Comparison of ENCODE assay signal across 14 cellular contexts in the genomic region with DNA sequence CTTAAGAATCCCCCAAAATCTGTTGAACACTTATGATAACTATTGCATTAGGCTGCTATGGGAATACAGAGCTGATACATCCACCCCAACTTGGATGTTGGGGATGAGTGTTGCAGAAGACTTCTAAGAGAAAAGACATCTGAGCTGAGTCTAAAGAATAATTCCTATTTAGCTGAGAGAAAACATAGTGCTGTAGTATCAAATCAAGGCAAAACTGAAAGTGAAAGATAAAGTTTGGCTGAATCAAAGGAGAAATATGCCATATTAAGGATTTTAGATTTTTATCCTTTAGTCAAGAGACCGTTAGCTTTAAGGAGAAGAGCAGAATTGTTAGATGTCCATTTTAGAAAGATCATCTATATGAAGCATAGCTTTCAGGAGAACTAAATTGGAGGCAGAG.
"Had no signal": no experiment of that assay in that cellular context is flagged by ENCODE, and none has a peak within 500 bp of the region (broad histone marks: within the 10 kb centered on the region; RNA-seq: fewer than 3 reads in every experiment).

No MANE protein-coding gene starts in this region.

- H3K27me3 Mint-ChIP-seq: activated naive CD8-positive, alpha-beta T cell; activated T-cell treated with anti-CD3 and anti-CD28 coated beads, Interleukin-2, amount 50 U/mL, for 24 hours; naive B cell; stimulated activated naive B cell treated with anti-CD40 and anti-IgM and Interleukin-4, amounts not matched to agents 10 μg/mL and 1 μg/mL and 100 μg/mL, for 72 hours had no signal

- H3K27me3 ChIP-seq: esophagus muscularis mucosa, gastrocnemius medialis, transverse colon had no signal

- H3K27ac Mint-ChIP-seq: activated naive CD8-positive, alpha-beta T cell; activated T-cell treated with anti-CD3 and anti-CD28 coated beads, Interleukin-2, amount 50 U/mL, for 24 hours; naive B cell; stimulated activated naive B cell treated with anti-CD40 and anti-IgM and Interleukin-4, amounts not matched to agents 10 μg/mL and 1 μg/mL and 100 μg/mL, for 72 hours had no signal

- H3K4me1 ChIP-seq: esophagus muscularis mucosa, gastrocnemius medialis, transverse colon had no signal

- H3K36me3 ChIP-seq: esophagus muscularis mucosa, gastrocnemius medialis, transverse colon had no signal

- H3K27ac ChIP-seq: esophagus muscularis mucosa, gastrocnemius medialis, transverse colon had no signal

- DNase-seq: activated CD4-positive, alpha-beta T cell treated with anti-CD3 and anti-CD28 coated beads, Interleukin-2, amount 50 U/mL, for 4 hours; activated CD4-positive, CD25-positive, alpha-beta regulatory T cell treated with anti-CD3 and anti-CD28 coated beads, Interleukin-2, amount 50 U/mL, for 72 hours; activated effector memory CD4-positive, alpha-beta T cell treated with anti-CD3 and anti-CD28 coated beads, Interleukin-2, amount 50 U/mL, for 16 hours; activated T-cell treated with anti-CD3 and anti-CD28 coated beads, Interleukin-2, amount 50 U/mL, for 24 hours; gastrocnemius medialis; midbrain; naive B cell; stimulated activated CD4-positive, alpha-beta T cell treated with anti-CD3 and anti-CD28 coated beads, Interleukin-2, amount 100 ng/mL, for 24 hours; stimulated activated naive B cell treated with anti-CD40 and anti-IgM and Interleukin-4, amounts not matched to agents 10 μg/mL and 1 μg/mL and 100 μg/mL, for 72 hours; T-helper 9 cell; transverse colon had no signal

- H3K4me3 ChIP-seq: gastrocnemius medialis had no signal

- H3K4me1 Mint-ChIP-seq: naive B cell; stimulated activated naive B cell treated with anti-CD40 and anti-IgM and Interleukin-4, amounts not matched to agents 10 μg/mL and 1 μg/mL and 100 μg/mL, for 72 hours had no signal

- H3K4me3 Mint-ChIP-seq: activated naive CD8-positive, alpha-beta T cell; activated T-cell treated with anti-CD3 and anti-CD28 coated beads, Interleukin-2, amount 50 U/mL, for 24 hours; stimulated activated naive B cell treated with anti-CD40 and anti-IgM and Interleukin-4, amounts not matched to agents 10 μg/mL and 1 μg/mL and 100 μg/mL, for 72 hours had no signal

- H3K9me3 ChIP-seq: esophagus muscularis mucosa, gastrocnemius medialis, transverse colon had no signal

- H3K36me3 Mint-ChIP-seq: activated naive CD8-positive, alpha-beta T cell; naive B cell; stimulated activated naive B cell treated with anti-CD40 and anti-IgM and Interleukin-4, amounts not matched to agents 10 μg/mL and 1 μg/mL and 100 μg/mL, for 72 hours had no signal

- ATAC-seq: gastrocnemius medialis; sciatic nerve; stimulated activated naive B cell treated with anti-CD40 and anti-IgM and Interleukin-4, amounts not matched to agents 10 μg/mL and 1 μg/mL and 100 μg/mL, for 72 hours had no signal
